In genomic region chr10:43595739-43596298, GRCh38 we compare ENCODE assay signal across 9 cellular contexts. TPM values are rescaled to one million over a fixed set of nuclear protein-coding genes. Genes with fewer than 3 reads are reported as not detected.
A peak's percentile ranks its signal among the peaks of the same experiment; 100 is the strongest.
DNase-seq lines count a peak whose midpoint lies in the region; ATAC-seq, FAIRE-seq and TF ChIP-seq lines count a peak whose summit lies in the region.
"Had no signal": no experiment of that assay in that cellular context is flagged by ENCODE, and none has a peak within 500 bp of the region (broad histone marks: within the 10 kb centered on the region; RNA-seq: fewer than 3 reads in every experiment).

No MANE protein-coding gene starts in this region.

- H3K36me3 ChIP-seq in MM.1S (replicated peaks; ENCODE audit: insufficient read depth, low read length) (no peaks in the 10 kb centered on the region), endothelial cell of umbilical vein (ENCODE audit: control insufficient read depth in 2 of 2, extremely low read depth in 1 of 2, insufficient read depth in 2 of 2, low read length in 2 of 2) (no peaks in the 10 kb centered on the region), sigmoid colon (no peaks in the 10 kb centered on the region)

- TF ChIP-seq POLR2A in GM12892 (IDR thresholded peaks at IDR 0.05; ENCODE audit: low read depth, low read length) (no peak), endothelial cell of umbilical vein (IDR thresholded peaks at IDR 0.05; ENCODE audit: low read depth, low read length) (no peak), sigmoid colon (IDR thresholded peaks at IDR 0.05) (no peak)

- FAIRE-seq in GM12892 (lab: Jason Lieb, UNC) (peak; percentile 61), endothelial cell of umbilical vein (lab: Jason Lieb, UNC) (no peak)

- no peaks in the 10 kb centered on the region for H3K9me1 ChIP-seq in endothelial cell of umbilical vein (replicated peaks; ENCODE audit: control insufficient read depth, extremely low read depth, insufficient read depth, low read length)

- dilution Hi-C loops in endothelial cell of umbilical vein (cut with MboI; ENCODE audit: extremely low pct_ligation_motif_present, low sequenced_read_pairs), result no loop called here

- peaks cover 4% of the 10 kb centered on the region; the same call in 1 of the 2 replicates for H3F3A ChIP-seq in MM.1S (ENCODE audit: insufficient read depth, low read length)

- no peak for TF ChIP-seq EP300 in sigmoid colon (IDR thresholded peaks at IDR 0.05)

- H3K79me2 ChIP-seq in MM.1S (ENCODE audit: low read length), result no peaks in the 10 kb centered on the region
- H3K79me2 ChIP-seq in endothelial cell of umbilical vein (ENCODE audit: control insufficient read depth, insufficient read depth, low read length), result no peaks in the 10 kb centered on the region

- CTCF ChIA-PET in endothelial cell of umbilical vein (lab: Charles Lee), result no interaction called here

- H3K27ac ChIP-seq in MM.1S (ENCODE audit: low read length) (no peak overlapping the region), endothelial cell of umbilical vein (ENCODE audit: insufficient read depth, low read depth, low read length) (no peak overlapping the region), sigmoid colon (no peak overlapping the region)
- H3K27ac ChIP-seq: HL-60 had no signal

- TF ChIP-seq CTCF in MM.1S (IDR thresholded peaks at IDR 0.05; ENCODE audit: low read length), result no peak
- TF ChIP-seq CTCF in endothelial cell of umbilical vein (IDR thresholded peaks at IDR 0.05; ENCODE audit: extremely low read depth in 1 of 2, insufficient read depth in 1 of 2, low read depth in 1 of 2, low read length in 2 of 2), result no peak
- no peak for TF ChIP-seq CTCF in sigmoid colon (IDR thresholded peaks at IDR 0.05)

- POLR2A ChIA-PET in endothelial cell of umbilical vein (lab: Charles Lee), result no interaction called here

- H2AFZ ChIP-seq in MM.1S (ENCODE audit: low read length) (no peak overlapping the region), endothelial cell of umbilical vein (ENCODE audit: low read depth, low read length) (peak overlapping the region; percentile 78)

- H3K4me1 ChIP-seq in MM.1S (ENCODE audit: low read length) (peaks cover 9% of the 10 kb centered on the region), endothelial cell of umbilical vein (ENCODE audit: control insufficient read depth, extremely low read depth, insufficient read depth, low read length) (no peaks in the 10 kb centered on the region), sigmoid colon (no peaks in the 10 kb centered on the region)

- WGBS in sigmoid colon, 2 donors, result 51 to 78% methylated on average over 7 of the region's 7 CpGs

- no peaks in the 10 kb centered on the region for H3K9me3 ChIP-seq in MM.1S (replicated peaks; ENCODE audit: insufficient read depth, low read length)
- H3K9me3 ChIP-seq in endothelial cell of umbilical vein (replicated peaks; ENCODE audit: control insufficient read depth, insufficient read depth, low read length), result no peaks in the 10 kb centered on the region
- H3K9me3 ChIP-seq in sigmoid colon, result peaks cover 0 to 3% (median 0%) of the 10 kb centered on the region in 4 donors

- H3K9me2 ChIP-seq in MM.1S (replicated peaks; ENCODE audit: insufficient read depth, low read length), result no peaks in the 10 kb centered on the region

- peak overlapping the region; percentile 38; the same call in 1 of the 2 replicates for H3K4me3 ChIP-seq in MM.1S (ENCODE audit: low read length)
- no peak overlapping the region for H3K4me3 ChIP-seq in endothelial cell of umbilical vein (replicated peaks in 1 of 3; ENCODE audit: insufficient read depth in 1 of 3, low read depth in 1 of 3, low read length in 3 of 3)
- no peak overlapping the region for H3K4me3 ChIP-seq in sigmoid colon

- no TSS peak for BruUV-seq in endothelial cell of umbilical vein (replicated peaks; lab: Mats Ljungman, UMichigan)

- H3K27me3 ChIP-seq in MM.1S (replicated peaks; ENCODE audit: insufficient read depth, low read length) (peaks cover 20% of the 10 kb centered on the region), endothelial cell of umbilical vein (ENCODE audit: control insufficient read depth in 2 of 2, insufficient read depth in 2 of 2, low read length in 2 of 2) (no peaks in the 10 kb centered on the region), sigmoid colon (no peaks in the 10 kb centered on the region)

- H3K4me2 ChIP-seq in MM.1S (ENCODE audit: low read depth, low read length) (peak overlapping the region; percentile 48), endothelial cell of umbilical vein (ENCODE audit: insufficient read depth, low read length) (no peak overlapping the region)

- H3K9ac ChIP-seq in MM.1S (ENCODE audit: low read length), result no peak overlapping the region
- no peak overlapping the region for H3K9ac ChIP-seq in endothelial cell of umbilical vein (replicated peaks; ENCODE audit: extremely low read depth, insufficient read depth, low read length)

- DNase-seq in GM12892 (ENCODE audit: insufficient read length) (no peak), MM.1S (no peak), endothelial cell of umbilical vein (ENCODE audit: low read depth, low spot score) (no peak), sigmoid colon (no peak), NCI-H2081 treated with DMSO at 0.1 percent for 48 hours (lab: John Stamatoyannopoulos, UW) (no peak), DMS 273 treated with DMSO at 0.1 percent for 48 hours (lab: John Stamatoyannopoulos, UW) (no peak), NCI-H1694 (lab: John Stamatoyannopoulos, UW) (no peak)

- H4K20me1 ChIP-seq in MM.1S (ENCODE audit: insufficient read depth, low read length) (no peaks in the 10 kb centered on the region), endothelial cell of umbilical vein (replicated peaks; ENCODE audit: control insufficient read depth, extremely low read depth, insufficient read depth, low read length) (no peaks in the 10 kb centered on the region)

- intact Hi-C loops in endothelial cell of umbilical vein (cut with micrococcal nuclease), result no loop called here
- intact Hi-C loops in sigmoid colon (cut with DNase I), result no loop called here

- ATAC-seq in GM21737 (IDR thresholded peaks at IDR 0.05; ENCODE audit: unreplicated experiment), result peak; percentile 47

TF ChIP-seq in endothelial cell of umbilical vein, 7 proteins besides CTCF, POLR2A, EP300 and RAD21:
- TF ChIP-seq POLR2AphosphoS5 (IDR thresholded peaks at IDR 0.05; ENCODE audit: insufficient read depth, low read depth, low read length), result no peak
- TF ChIP-seq MYC (IDR thresholded peaks at IDR 0.05; ENCODE audit: low read depth, low read length), result no peak
- TF ChIP-seq EZH2 (IDR thresholded peaks at IDR 0.05; ENCODE audit: borderline replicate concordance, low read depth, low read length, severe bottlenecking), result no peak
- TF ChIP-seq FOS (IDR thresholded peaks at IDR 0.05; ENCODE audit: borderline replicate concordance, insufficient read depth, low read length), result no peak
- TF ChIP-seq, protein P1, sequence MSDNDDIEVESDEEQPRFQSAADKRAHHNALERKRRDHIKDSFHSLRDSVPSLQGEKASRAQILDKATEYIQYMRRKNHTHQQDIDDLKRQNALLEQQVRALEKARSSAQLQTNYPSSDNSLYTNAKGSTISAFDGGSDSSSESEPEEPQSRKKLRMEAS (IDR thresholded peaks at IDR 0.05; ENCODE audit: insufficient read depth, insufficient read length), result no peak
- TF ChIP-seq JUN (IDR thresholded peaks at IDR 0.05; ENCODE audit: borderline replicate concordance, insufficient read depth, insufficient read length, low read depth), result no peak
- no peak for TF ChIP-seq GATA2 (IDR thresholded peaks at IDR 0.05; ENCODE audit: insufficient read depth, insufficient read length, low read depth, low read length)

RNA-seq across cellular contexts. Expression of gene ZNF485, which starts 10.4 kb away (rescaled TPM):
- 3.8 TPM for polyA plus RNA-seq in GM12892 (2012; ENCODE audit: missing spikeins)
- 1.2 and 1.7 TPM in 2 replicates for total RNA-seq in endothelial cell of umbilical vein
- 0.16 and 1.0 TPM in 2 replicates for polyA plus RNA-seq in endothelial cell of umbilical vein
- polyA plus RNA-seq in endothelial cell of umbilical vein (2011; cell fraction: cytosol; rRNA removed), result 0.44 and 0.79 TPM in 2 replicates
- polyA plus RNA-seq in endothelial cell of umbilical vein (2011; cell fraction: nucleus; rRNA removed), result 1.0 and 1.6 TPM in 2 replicates
- 1.1 TPM in 2 replicates for polyA plus RNA-seq in endothelial cell of umbilical vein (2012)
- polyA minus RNA-seq in endothelial cell of umbilical vein, result 0.17 and 3.3 TPM in 2 replicates
- 1.9 TPM for polyA minus RNA-seq in endothelial cell of umbilical vein (2011; cell fraction: cytosol; rRNA and poly(A)+ RNA removed)
- 0.87 and 1.0 TPM in 2 replicates for polyA minus RNA-seq in endothelial cell of umbilical vein (2011; cell fraction: nucleus; rRNA and poly(A)+ RNA removed)
- total RNA-seq in sigmoid colon, result 1 to 10 TPM; 2.2 to 3.8 (median 2.9) TPM
- 1 to 10 TPM in 2 of 3 donors, under 1 TPM in 1; 0.46 to 3.3 (median 1.8) TPM for polyA plus RNA-seq in sigmoid colon

RNA-seq across cellular contexts. Expression of gene ZNF239, which starts 21.4 kb away (rescaled TPM):
- polyA plus RNA-seq in GM12892 (2012; ENCODE audit: missing spikeins), result 0.13 TPM
- total RNA-seq in endothelial cell of umbilical vein (0.44 and 0.51 TPM in 2 replicates), sigmoid colon (1 to 10 TPM; 4.1 to 6.2 (median 5.4) TPM)
- polyA plus RNA-seq in endothelial cell of umbilical vein (0.30 and 0.40 TPM in 2 replicates), sigmoid colon (1 to 10 TPM in 1 of 3 donors, under 1 TPM in 2; 0.46 to 2.9 (median 0.60) TPM)
- 0.27 and 0.30 TPM in 2 replicates for polyA plus RNA-seq in endothelial cell of umbilical vein (2011; cell fraction: cytosol; rRNA removed)
- polyA plus RNA-seq in endothelial cell of umbilical vein (2011; cell fraction: nucleus; rRNA removed), result 0.88 and 0.90 TPM in 2 replicates
- 0.41 and 0.67 TPM in 2 replicates for polyA plus RNA-seq in endothelial cell of umbilical vein (2012)
- polyA minus RNA-seq in endothelial cell of umbilical vein, result 0.17 and 0.91 TPM in 2 replicates
- polyA minus RNA-seq in endothelial cell of umbilical vein (2011; cell fraction: cytosol; rRNA and poly(A)+ RNA removed), result 3.7 TPM
- polyA minus RNA-seq in endothelial cell of umbilical vein (2011; cell fraction: nucleus; rRNA and poly(A)+ RNA removed), result 0.34 TPM in 1 of 2 replicates, not detected in the other

RNA-seq across cellular contexts. Expression of gene ZNF32, which starts 52.9 kb away (rescaled TPM):
- 24.5 TPM for polyA plus RNA-seq in GM12892 (2012; ENCODE audit: missing spikeins)
- total RNA-seq in endothelial cell of umbilical vein (14.4 and 14.5 TPM in 2 replicates), sigmoid colon (100 to 1,000 TPM in 2 of 4 donors, 10 to 100 TPM in 2; 72.1 to 108 (median 94.6) TPM)
- polyA plus RNA-seq in endothelial cell of umbilical vein (11.2 and 12.5 TPM in 2 replicates), sigmoid colon (10 to 100 TPM; 21.3 to 31.2 (median 21.9) TPM)
- 21.4 and 27.3 TPM in 2 replicates for polyA plus RNA-seq in endothelial cell of umbilical vein (2011; cell fraction: cytosol; rRNA removed)
- 21.9 and 23.1 TPM in 2 replicates for polyA plus RNA-seq in endothelial cell of umbilical vein (2011; cell fraction: nucleus; rRNA removed)
- polyA plus RNA-seq in endothelial cell of umbilical vein (2012), result 20.2 and 22.7 TPM in 2 replicates
- 5.4 and 7.8 TPM in 2 replicates for polyA minus RNA-seq in endothelial cell of umbilical vein
- 2.9 TPM for polyA minus RNA-seq in endothelial cell of umbilical vein (2011; cell fraction: cytosol; rRNA and poly(A)+ RNA removed)
- 4.4 and 5.0 TPM in 2 replicates for polyA minus RNA-seq in endothelial cell of umbilical vein (2011; cell fraction: nucleus; rRNA and poly(A)+ RNA removed)
